ENCODE assay signal across 14 cellular contexts in genomic region chr10:71127019-71127534, GRCh38.
DNase-seq lines count a peak whose midpoint lies in the region; ATAC-seq and TF ChIP-seq lines count a peak whose summit lies in the region.
"Had no signal": no experiment of that assay in that cellular context is flagged by ENCODE, and none has a peak within 500 bp of the region (broad histone marks: within the 10 kb centered on the region; RNA-seq: fewer than 3 reads in every experiment).

No MANE protein-coding gene starts in this region.

- DNase-seq in AG20443 (ENCODE audit: low spot score) = peak; percentile 9
- DNase-seq in GM03348 (ENCODE audit: low spot score) = peak; percentile 3
- DNase-seq in ecto neural progenitor cell (ENCODE audit: low spot score) = peak; percentile 44
- peak; percentile 57 for DNase-seq in mesenteric fat pad (ENCODE audit: low spot score)
- no peak for DNase-seq in mucosa of descending colon
- no peak for DNase-seq in activated CD4-positive, alpha-beta T cell treated with anti-CD3 and anti-CD28 coated beads, Interleukin-2, amount 50 U/mL, for 1 hour
- DNase-seq: Caco-2; CD4-positive, CD25-positive, alpha-beta regulatory T cell; EL; H9; NCI-H1436 treated with DMSO at 0.1 percent for 48 hours; NCI-H774 had no signal

- no peak for ATAC-seq in mucosa of descending colon
- ATAC-seq in activated CD4-positive, CD25-positive, alpha-beta regulatory T cell treated with anti-CD3 and anti-CD28 coated beads, Interleukin-2, amount 50 U/mL, for 24 hours = no peak

- intact Hi-C loops in mucosa of descending colon (cut with DNase I, micrococcal nuclease) = no loop called here

- no peak for TF ChIP-seq CTCF in mucosa of descending colon (IDR thresholded peaks at IDR 0.05)

- no peaks in the 10 kb centered on the region for H3K9me3 ChIP-seq in mucosa of descending colon
- H3K9me3 ChIP-seq: Caco-2, SJSA1 had no signal

- H3K36me3 ChIP-seq in mucosa of descending colon (ENCODE audit: low read depth) = no peaks in the 10 kb centered on the region
- H3K36me3 ChIP-seq: SJSA1 had no signal

- no peaks in the 10 kb centered on the region for H3K4me1 ChIP-seq in mucosa of descending colon (ENCODE audit: low read depth)
- H3K4me1 ChIP-seq: Caco-2, SJSA1 had no signal

- no peak overlapping the region for H3K4me3 ChIP-seq in mucosa of descending colon
- H3K4me3 ChIP-seq: SJSA1 had no signal

Comparison
In these comparisons a context has a peak if more than half of its experiments do, and no peak if none do; other contexts are left out.
1. DNase-seq: peak in AG20443 (single experiment), GM03348 (single experiment), ecto neural progenitor cell (single experiment) and mesenteric fat pad (single experiment); none in mucosa of descending colon (0 of 3) and activated CD4-positive, alpha-beta T cell treated with anti-CD3 and anti-CD28 coated beads, Interleukin-2, amount 50 U/mL, for 1 hour (single experiment).